ENCODE assay signal across 35 cellular contexts in the genomic region with DNA sequence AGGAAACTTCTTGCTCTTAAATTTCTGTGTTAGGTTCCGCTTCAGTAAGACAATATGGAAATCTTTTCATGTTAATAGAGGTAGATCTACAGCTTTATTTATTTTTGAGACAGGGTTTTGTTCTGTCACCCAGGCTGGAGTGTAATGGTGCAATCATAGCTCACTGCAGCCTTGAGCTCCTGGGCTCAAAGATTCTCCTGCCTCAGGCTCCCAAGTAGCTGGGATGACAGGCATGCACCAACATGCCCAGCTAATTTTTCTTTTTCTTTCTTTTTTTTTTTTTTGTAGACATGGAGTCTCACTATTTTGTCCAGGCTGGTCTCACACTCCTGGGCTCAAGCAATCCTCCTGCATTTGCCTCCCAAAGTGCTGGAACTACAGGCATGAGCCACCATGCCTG.
"Had no signal": no experiment of that assay in that cellular context is flagged by ENCODE, and none has a peak within 500 bp of the region (broad histone marks: within the 10 kb centered on the region; RNA-seq: fewer than 3 reads in every experiment).

No MANE protein-coding gene starts in this region.

- H3K36me3 ChIP-seq: brain microvascular endothelial cell, MG63, Peyer's patch had no signal

- H3K27ac ChIP-seq: brain microvascular endothelial cell, Peyer's patch, RWPE1 had no signal

- H3K4me3 ChIP-seq: MG63, Peyer's patch had no signal

- DNase-seq: activated CD4-positive, alpha-beta T cell treated with anti-CD3 and anti-CD28 coated beads, Interleukin-2, amount 10 ng/mL, durations not matched to agents 24 days and 14 days; activated CD4-positive, alpha-beta T cell treated with anti-CD3 and anti-CD28 coated beads, Interleukin-2, amount 50 U/mL, for 4 hours; activated CD4-positive, CD25-positive, alpha-beta regulatory T cell; activated CD8-positive, alpha-beta T cell treated with anti-CD3 and anti-CD28 coated beads for 36 hours; activated effector memory CD4-positive, alpha-beta T cell treated with anti-CD3 and anti-CD28 coated beads, Interleukin-2, amount 50 U/mL, for 16 hours; activated naive CD4-positive, alpha-beta T cell; activated naive CD4-positive, alpha-beta T cell treated with anti-CD3 and anti-CD28 coated beads, Interleukin-2, amount 50 U/mL, for 16 hours; activated naive CD8-positive, alpha-beta T cell treated with anti-CD3 and anti-CD28 coated beads for 36 hours; activated T-cell treated with anti-CD3 and anti-CD28 coated beads, Interleukin-2, amount 50 U/mL, for 1 hour; activated T-cell treated with anti-CD3 and anti-CD28 coated beads, Interleukin-2, amount 50 U/mL, for 72 hours; amniotic stem cell; aorta; brain microvascular endothelial cell; caudate nucleus; cerebellar nuclear complex; Karpas-422; KBM-7; MG63; NCI-H1048; NCI-H1105 treated with DMSO at 0.1 percent for 48 hours; NCI-H1436 treated with DMSO at 0.1 percent for 48 hours; NCI-H1694 treated with DMSO at 0.1 percent for 48 hours; NCI-H2029; NCI-H345; NCI-H524 treated with DMSO at 0.1 percent for 48 hours; NK-92 treated with Interleukin-12 subunit alpha and Interleukin-12 subunit beta, amount 100 ng/mL, for 24 hours; PC-3; Peyer's patch; SW 1271; T-helper 1 cell; T-helper 2 cell; T-helper 9 cell had no signal

- ATAC-seq: activated CD8-positive, alpha-beta T cell treated with anti-CD3 and anti-CD28 coated beads for 36 hours; activated T-cell treated with anti-CD3 and anti-CD28 coated beads, Interleukin-2, amount 50 U/mL, for 72 hours; activated T-helper 17 cell treated with anti-CD3 and anti-CD28 coated beads, Interleukin-2, amount 50 U/mL, for 72 hours; PC-3; Right ventricle myocardium inferior had no signal

- H3K27me3 ChIP-seq: brain microvascular endothelial cell, MG63, Peyer's patch had no signal
